In genomic region chr7:32255036-32255435, GRCh38 we compare ENCODE assay signal across 1 cellular context.
TF ChIP-seq lines count a peak whose summit lies in the region.

No MANE protein-coding gene starts in this region.

TF ChIP-seq in GM23338, 12 proteins besides CTCF, POLR2A, EP300 and RAD21 (continued from another document):
- TF ChIP-seq ZNF462 (CRISPR knock-in tag; IDR thresholded peaks at IDR 0.05), result no peak
- no peak for TF ChIP-seq STAT1 (IDR thresholded peaks at IDR 0.05; ENCODE audit: unreplicated experiment)
- TF ChIP-seq NANOG (IDR thresholded peaks at IDR 0.05; ENCODE audit: borderline replicate concordance), result no peak
- no peak for TF ChIP-seq REST (IDR thresholded peaks at IDR 0.05; ENCODE audit: unreplicated experiment)
- no peak for TF ChIP-seq JUNB (IDR thresholded peaks at IDR 0.05; ENCODE audit: unreplicated experiment)
- no peak for TF ChIP-seq EZH2phosphoT487 (IDR thresholded peaks at IDR 0.05; ENCODE audit: unreplicated experiment)
- TF ChIP-seq ZNF331 (CRISPR knock-in tag; IDR thresholded peaks at IDR 0.05; ENCODE audit: low read depth), result no peak
- TF ChIP-seq POLR2AphosphoS5 (IDR thresholded peaks at IDR 0.05; ENCODE audit: low read depth), result no peak
